8 cellular contexts compared by ENCODE assay signal in the genomic region with DNA sequence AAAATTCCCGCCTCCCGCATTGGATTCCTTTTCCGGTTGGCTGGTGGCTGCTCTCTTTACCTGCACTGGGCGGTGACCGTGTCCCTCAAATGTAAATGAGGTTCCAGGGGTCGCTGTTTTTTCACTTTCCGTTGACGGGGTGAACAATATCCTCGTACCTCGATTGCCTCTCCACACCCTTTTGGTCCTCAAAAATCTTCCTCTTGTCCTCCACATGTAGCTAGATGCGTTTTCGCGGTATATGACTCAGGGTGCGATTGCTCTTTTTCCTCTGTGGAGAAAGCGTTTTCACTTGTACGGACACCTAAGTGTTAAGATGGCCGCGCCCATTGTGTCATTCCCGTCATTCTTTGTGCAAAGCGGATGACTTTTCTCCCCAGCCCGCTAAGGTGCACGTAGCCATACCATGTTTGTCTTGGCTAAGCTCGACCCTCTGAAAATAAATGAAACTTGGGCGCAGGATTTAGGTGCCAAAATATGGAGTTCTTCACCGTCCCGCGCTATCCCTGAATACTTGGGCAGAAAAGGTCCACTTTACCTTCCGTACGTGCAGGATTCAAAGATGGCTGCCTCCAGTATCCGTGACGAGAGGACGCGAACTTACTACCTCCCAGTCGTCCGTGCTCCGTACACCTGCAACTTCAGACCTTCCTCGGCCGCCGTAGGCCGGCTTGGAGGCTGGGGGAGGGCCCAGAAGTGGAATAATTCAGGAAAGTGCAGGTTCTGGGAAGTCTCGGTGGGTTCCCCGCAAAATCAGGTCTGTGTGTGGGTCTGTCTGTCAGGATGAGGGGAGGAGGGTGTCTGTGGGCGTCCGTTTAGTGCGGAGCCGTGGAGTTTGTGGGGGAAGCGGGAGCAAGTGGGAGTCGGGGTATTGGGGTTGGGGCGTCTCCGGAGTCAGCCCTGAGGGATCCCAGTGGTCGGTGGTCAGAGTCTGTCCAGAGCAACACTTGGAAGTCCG. TPM values are rescaled to one million over a fixed set of nuclear protein-coding genes. Genes with fewer than 3 reads are reported as not detected.
A peak's percentile ranks its signal among the peaks of the same experiment; 100 is the strongest.
DNase-seq lines count a peak whose midpoint lies in the region; ATAC-seq and TF ChIP-seq lines count a peak whose summit lies in the region.

A gene (plus strand): TSS at position 689 of the 958 bp plus-strand sequence. CDS start 8,749 bp downstream, outside the sequence.

- peaks cover 7 to 18% of the 10 kb centered on the region in 2 donors for H3K9me3 Mint-ChIP-seq in natural killer cell

- H3K27me3 Mint-ChIP-seq in natural killer cell (ENCODE audit: low read depth in 2 of 2), result no peaks in the 10 kb centered on the region

- H3K36me3 ChIP-seq in KOPT-K1 (ENCODE audit: insufficient read depth, low read length), result peaks cover 26% of the 10 kb centered on the region

- TF ChIP-seq CTCF in fibroblast of pulmonary artery (IDR thresholded peaks at IDR 0.05; ENCODE audit: low read length, missing control alignments) (peak; percentile 21), natural killer cell (IDR thresholded peaks at IDR 0.05) (peak; percentile 24)

- peaks cover 25% of the 10 kb centered on the region for H3K36me3 Mint-ChIP-seq in natural killer cell

- peaks cover 34 to 36% of the 10 kb centered on the region in 2 donors for H3K4me1 Mint-ChIP-seq in natural killer cell

- peak within 1 kb of the TSS; percentile 100 for H3K4me3 ChIP-seq in fibroblast of pulmonary artery (replicated peaks; ENCODE audit: low read depth, low read length)

- peak within 1 kb of the TSS; percentile 86 to 98 for H3K27ac Mint-ChIP-seq in natural killer cell

- ATAC-seq in GM21619 (IDR thresholded peaks at IDR 0.05; ENCODE audit: unreplicated experiment) (peak; percentile 68), natural killer cell (peak; percentile 84 to 89 (median 86))

- H3K9me3 ChIP-seq in KOPT-K1 (ENCODE audit: insufficient read depth, low read length, poor library complexity, severe bottlenecking), result peaks cover 56% of the 10 kb centered on the region

- H3K4me3 Mint-ChIP-seq in natural killer cell, result peak within 1 kb of the TSS; percentile 96

- intact Hi-C loops in natural killer cell (cut with micrococcal nuclease), result loop anchor here (1.0 to 5.0 kb wide), 3 partner anchors 22 to 122 kb away; a partner anchor contains a TSS

- DNase-seq in DMS153 (lab: John Stamatoyannopoulos, UW) (peak; percentile 86), RKO (ENCODE audit: low spot score) (peak; percentile 94), fibroblast of pulmonary artery (ENCODE audit: low read depth) (peak; percentile 98), natural killer cell (peak; percentile 76)
- DNase-seq in activated T-helper 9 cell treated with anti-CD3 and anti-CD28 coated beads, Interleukin-2, amount 50 U/mL, for 16 hours (ENCODE audit: low read depth), result peak; percentile 68
- peak; percentile 63 to 97 (median 82) for DNase-seq in stimulated activated naive CD4-positive, alpha-beta T cell (lab: John Stamatoyannopoulos, UW)

- peak within 1 kb of the TSS; percentile 79 for H3K27ac ChIP-seq in KOPT-K1 (ENCODE audit: low read depth, low read length, poor library complexity, severe bottlenecking)

RNA-seq across cellular contexts. Expression of the gene that starts here (rescaled TPM):
- 1 to 10 TPM; 1.8 to 3.9 (median 2.5) TPM for total RNA-seq in natural killer cell

Comparison
In these comparisons a context has a peak if more than half of its experiments do, and no peak if none do; other contexts are left out.
1. Peak in every context shown above with its lines: DNase-seq, ATAC-seq, H3K4me3 ChIP-seq and H3K27ac ChIP-seq.